ENCODE assay signal across 21 cellular contexts in the genomic region with DNA sequence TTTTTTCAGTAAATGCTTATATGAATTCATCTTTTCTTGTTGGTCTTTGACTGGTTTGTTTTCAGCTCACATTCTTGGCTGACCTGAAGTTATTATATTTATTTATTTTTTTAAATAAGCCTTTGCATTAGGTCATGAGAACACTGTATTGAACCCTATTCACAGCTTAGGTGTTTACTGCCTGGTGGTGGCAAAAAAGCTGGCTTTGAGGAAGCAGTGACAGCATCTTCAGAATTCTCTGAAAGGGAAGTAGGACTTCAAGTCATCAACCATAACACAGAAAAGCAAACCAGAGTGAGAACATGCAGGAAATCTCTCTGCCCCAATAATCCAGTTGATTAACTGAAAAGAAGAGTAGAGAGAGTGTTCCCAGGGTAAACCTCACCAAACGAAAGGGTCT. TPM values are rescaled to one million over a fixed set of nuclear protein-coding genes. Genes with fewer than 3 reads are reported as not detected.
"Had no signal": no experiment of that assay in that cellular context is flagged by ENCODE, and none has a peak within 500 bp of the region (broad histone marks: within the 10 kb centered on the region; RNA-seq: fewer than 3 reads in every experiment).

No MANE protein-coding gene starts in this region.

- H3K27ac ChIP-seq: ascending aorta, colonic mucosa, gastrocnemius medialis, heart right ventricle, spleen, thoracic aorta, upper lobe of left lung had no signal

- ATAC-seq: activated CD4-positive, CD25-positive, alpha-beta regulatory T cell treated with anti-CD3 and anti-CD28 coated beads, Interleukin-2, amount 50 U/mL, for 24 hours; gastrocnemius medialis; heart right ventricle; stimulated activated memory B cell treated with anti-CD40 and anti-IgM and Interleukin-4, amounts not matched to agents 10 μg/mL and 1 μg/mL and 100 μg/mL, for 72 hours had no signal

- DNase-seq: activated CD8-positive, alpha-beta memory T cell treated with anti-CD3 and anti-CD28 coated beads for 24 hours; activated CD8-positive, alpha-beta memory T cell treated with anti-CD3 and anti-CD28 coated beads, Interleukin-2, amount 50 U/mL, for 48 hours; activated effector memory CD4-positive, alpha-beta T cell treated with anti-CD3 and anti-CD28 coated beads, Interleukin-2, amount 50 U/mL, for 16 hours; activated naive CD4-positive, alpha-beta T cell treated with anti-CD3 and anti-CD28 coated beads, Interleukin-2, amount 50 U/mL, for 16 hours; activated T-cell treated with anti-CD3 and anti-CD28 coated beads, Interleukin-2, amount 50 U/mL, for 48 hours; colonic mucosa; gastrocnemius medialis; heart right ventricle; immature natural killer cell; nucleus accumbens; retina; spleen; stimulated activated CD4-positive, alpha-beta T cell treated with anti-CD3 and anti-CD28 coated beads, Interleukin-4, amount 100 ng/mL, for 4 hours; T1000; upper lobe of left lung had no signal

- H3K27me3 ChIP-seq: ascending aorta, colonic mucosa, gastrocnemius medialis, heart right ventricle, upper lobe of left lung had no signal

- H3K4me3 ChIP-seq: ascending aorta, colonic mucosa, gastrocnemius medialis, heart right ventricle, spleen, thoracic aorta, upper lobe of left lung had no signal

RNA-seq across cellular contexts. Expression of gene MMP13, which starts 30.3 kb away (rescaled TPM):
- total RNA-seq: ascending aorta; colonic mucosa; gastrocnemius medialis; heart right ventricle; natural killer cell treated with Interleukin-12 subunit alpha and Interleukin-12 subunit beta and Interleukin-15 and Interleukin-18, amount 100 ng/mL, for 72 hours; posterior vena cava; spleen; thoracic aorta had no signal
